Comparison of ENCODE assay signal across 10 cellular contexts in genomic region chr11:47377571-47378010, GRCh38. TPM values are rescaled to one million over a fixed set of nuclear protein-coding genes. Genes with fewer than 3 reads are reported as not detected.
DNase-seq lines count a peak whose midpoint lies in the region; ATAC-seq and TF ChIP-seq lines count a peak whose summit lies in the region.
"Had no signal": no experiment of that assay in that cellular context is flagged by ENCODE, and none has a peak within 500 bp of the region (broad histone marks: within the 10 kb centered on the region; RNA-seq: fewer than 3 reads in every experiment).

No MANE protein-coding gene starts in this region.

- H3K27me3 ChIP-seq in right cardiac atrium (ENCODE audit: control insufficient read depth, insufficient read depth) = no peaks in the 10 kb centered on the region
- H3K27me3 ChIP-seq in stomach = no peaks in the 10 kb centered on the region
- H3K27me3 ChIP-seq: MG63 had no signal

- WGBS in right cardiac atrium = 78% methylated on average over 5 of the region's 5 CpGs
- 66 to 76% (median 71%) methylated on average over 5 of the region's 5 CpGs for WGBS in stomach, 5 donors

- intact Hi-C loops in right cardiac atrium (cut with DNase I) (loop anchor here in 3 of 4 donors (10.0 kb wide), 3 partner anchors 67 to 477 kb away; partner anchors contain the start of gene RAPSN (in 1 of the 3)), stomach (cut with DNase I; ENCODE audit: low total_unique reads) (loop anchor here (10.0 kb wide), 1 partner anchor 67 kb away; the partner anchor contains the start of gene RAPSN)

- no peak for TF ChIP-seq CTCF in stomach (IDR thresholded peaks at IDR 0.05)

- H3K9me3 ChIP-seq in right cardiac atrium (ENCODE audit: control insufficient read depth, low read length) (no peaks in the 10 kb centered on the region), stomach (no peaks in the 10 kb centered on the region)
- H3K9me3 ChIP-seq: MG63 had no signal

- TF ChIP-seq EP300 in stomach (IDR thresholded peaks at IDR 0.05) = no peak

- TF ChIP-seq POLR2A in stomach (IDR thresholded peaks at IDR 0.05) = no peak

- H3K4me1 ChIP-seq in right cardiac atrium (ENCODE audit: control insufficient read depth, insufficient read depth, low read length) (no peaks in the 10 kb centered on the region), stomach (peaks cover 0 to 16% (median 0%) of the 10 kb centered on the region in 4 donors)

- peak; percentile 8 for ATAC-seq in GM19455 (IDR thresholded peaks at IDR 0.05; ENCODE audit: unreplicated experiment)
- ATAC-seq in right cardiac atrium = peak in 1 of 2 donors; percentile 42
- no peak for ATAC-seq in HG02938 (IDR thresholded peaks at IDR 0.05; ENCODE audit: unreplicated experiment)
- no peak for ATAC-seq in GM21381 (IDR thresholded peaks at IDR 0.05; ENCODE audit: unreplicated experiment)
- no peak for ATAC-seq in HG03196 (IDR thresholded peaks at IDR 0.05; ENCODE audit: unreplicated experiment)

- H3K27ac ChIP-seq in right cardiac atrium (ENCODE audit: low read length) = peak overlapping the region; percentile 0
- peak overlapping the region; percentile 19 to 87 (median 77) for H3K27ac ChIP-seq in stomach
- H3K27ac ChIP-seq: VCaP had no signal

- no peak overlapping the region for H3K4me3 ChIP-seq in right cardiac atrium (ENCODE audit: low read length)
- peak overlapping the region; percentile 14 to 41 (median 36) for H3K4me3 ChIP-seq in stomach
- H3K4me3 ChIP-seq: MG63 had no signal

- DNase-seq in OCI-M1 (lab: John Stamatoyannopoulos, UW) (peak; percentile 64), right cardiac atrium (peak in 2 of 3 donors; percentile 61 to 71), stomach (no peak)
- DNase-seq in activated T-cell treated with anti-CD3 and anti-CD28 coated beads, Interleukin-2, amount 50 U/mL, for 1 hour = no peak
- DNase-seq: MG63 had no signal

- peaks cover 0 to 10% (median 0%) of the 10 kb centered on the region in 4 donors for H3K36me3 ChIP-seq in stomach
- H3K36me3 ChIP-seq: MG63 had no signal

RNA-seq across cellular contexts. Expression of gene SPI1, which starts 0.8 kb away (rescaled TPM):
- total RNA-seq in right cardiac atrium = 10 to 100 TPM; 11.6 to 24.1 (median 18.6) TPM
- 5.9 TPM for polyA plus RNA-seq in right cardiac atrium
- total RNA-seq in stomach = 1 to 10 TPM; 2.6 to 8.4 (median 7.0) TPM
- 10 to 100 TPM in 2 of 3 donors, 1 to 10 TPM in 1; 8.2 to 24.3 (median 15.3) TPM for polyA plus RNA-seq in stomach

RNA-seq across cellular contexts. Expression of gene MYBPC3, which starts 25.1 kb away (rescaled TPM):
- total RNA-seq in right cardiac atrium (1,000 to 10,000 TPM in 3 of 4 donors, 100 to 1,000 TPM in 1; 953 to 1,924 (median 1,412) TPM), stomach (10 to 100 TPM in 1 of 5 donors, under 1 TPM in 2, not detected in 2; 0.72 to 15.6 (median 0.73) TPM)
- polyA plus RNA-seq in right cardiac atrium (1,009 TPM), stomach (1 to 10 TPM; 1.0 to 3.4 (median 2.1) TPM)

RNA-seq across cellular contexts. Expression of gene SLC39A13, which starts 30.8 kb away (rescaled TPM):
- total RNA-seq in right cardiac atrium = 10 to 100 TPM; 41.7 to 46.6 (median 44.9) TPM
- 61.6 TPM for polyA plus RNA-seq in right cardiac atrium
- 100 to 1,000 TPM in 1 of 5 donors, 10 to 100 TPM in 3, 1 to 10 TPM in 1; 7.0 to 158 (median 24.8) TPM for total RNA-seq in stomach
- 10 to 100 TPM; 21.7 to 33.6 (median 27.1) TPM for polyA plus RNA-seq in stomach

RNA-seq across cellular contexts. Expression of gene PSMC3, which starts 48.6 kb away (rescaled TPM):
- total RNA-seq in right cardiac atrium = 100 to 1,000 TPM; 122 to 162 (median 155) TPM
- 170 TPM for polyA plus RNA-seq in right cardiac atrium
- 100 to 1,000 TPM in 2 of 5 donors, 10 to 100 TPM in 2, 1 to 10 TPM in 1; 8.1 to 147 (median 65.9) TPM for total RNA-seq in stomach
- 100 to 1,000 TPM; 143 to 175 (median 145) TPM for polyA plus RNA-seq in stomach

Comparison
In these comparisons a context has a peak if more than half of its experiments do, and no peak if none do; other contexts are left out.
1. DNase-seq: peak in OCI-M1 (single experiment) and right cardiac atrium (2 of 3); none in stomach (single experiment) and activated T-cell treated with anti-CD3 and anti-CD28 coated beads, Interleukin-2, amount 50 U/mL, for 1 hour (single experiment).
2. RNA of gene MYBPC3, which starts 25.1 kb away (total RNA-seq): 953 to 1,924 TPM in right cardiac atrium; 0.72 to 15.6 TPM in stomach; every median in the first group is over 10 times any median in the second.